In genomic region chr22:42816339-42816738, GRCh38 we compare ENCODE assay signal across 14 cellular contexts.
"Had no signal": no experiment of that assay in that cellular context is flagged by ENCODE, and none has a peak within 500 bp of the region (broad histone marks: within the 10 kb centered on the region; RNA-seq: fewer than 3 reads in every experiment).

No MANE protein-coding gene starts in this region.

- H3K27ac ChIP-seq: ascending aorta, colonic mucosa, gastrocnemius medialis, transverse colon had no signal

- ATAC-seq: gastrocnemius medialis; stimulated activated naive B cell treated with anti-CD40 and anti-IgM and Interleukin-4, amounts not matched to agents 10 μg/mL and 1 μg/mL and 100 μg/mL, for 72 hours had no signal

- H3K4me3 Mint-ChIP-seq: activated CD4-positive, alpha-beta memory T cell treated with anti-CD3 and anti-CD28 coated beads, Interleukin-2, amount 10 ng/mL, durations not matched to agents 7 days and 5 days; activated naive CD8-positive, alpha-beta T cell treated with anti-CD3 and anti-CD28 coated beads, Interleukin-2, amount 10 ng/mL, durations not matched to agents 7 days and 5 days; naive B cell; stimulated activated naive B cell treated with anti-CD40 and anti-IgM and Interleukin-4, amounts not matched to agents 10 μg/mL and 1 μg/mL and 100 μg/mL, for 72 hours; T-helper 2 cell treated with Interferon-gamma antibody and Interleukin-4, amounts not matched to agents 5 μg/mL and 100 μg/mL, for 36 hours had no signal

- H3K9me3 ChIP-seq: ascending aorta, colonic mucosa, gastrocnemius medialis, transverse colon had no signal

- DNase-seq: activated CD4-positive, alpha-beta memory T cell treated with anti-CD3 and anti-CD28 coated beads, Interleukin-2, amount 10 ng/mL, durations not matched to agents 7 days and 5 days; activated gamma-delta T cell; activated naive CD8-positive, alpha-beta T cell treated with anti-CD3 and anti-CD28 coated beads, Interleukin-2, amount 10 ng/mL, durations not matched to agents 7 days and 5 days; activated T-cell treated with anti-CD3 and anti-CD28 coated beads, Interleukin-2, amount 50 U/mL, for 48 hours; colonic mucosa; effector CD4-positive, alpha-beta T cell; gastrocnemius medialis; islet precursor cell; naive B cell; stimulated activated CD4-positive, alpha-beta T cell treated with anti-CD3 and anti-CD28 coated beads, Interleukin-1b, Interleukin-23, amount 100 ng/mL, for 48 hours; stimulated activated naive B cell treated with anti-CD40 and anti-IgM and Interleukin-4, amounts not matched to agents 10 μg/mL and 1 μg/mL and 100 μg/mL, for 72 hours; transverse colon had no signal

- H3K4me1 ChIP-seq: ascending aorta, colonic mucosa, gastrocnemius medialis had no signal

- H3K27me3 Mint-ChIP-seq: activated CD4-positive, alpha-beta memory T cell treated with anti-CD3 and anti-CD28 coated beads, Interleukin-2, amount 10 ng/mL, durations not matched to agents 7 days and 5 days; activated naive CD8-positive, alpha-beta T cell treated with anti-CD3 and anti-CD28 coated beads, Interleukin-2, amount 10 ng/mL, durations not matched to agents 7 days and 5 days; naive B cell; stimulated activated naive B cell treated with anti-CD40 and anti-IgM and Interleukin-4, amounts not matched to agents 10 μg/mL and 1 μg/mL and 100 μg/mL, for 72 hours had no signal

- H3K9me3 Mint-ChIP-seq: activated CD4-positive, alpha-beta memory T cell treated with anti-CD3 and anti-CD28 coated beads, Interleukin-2, amount 10 ng/mL, durations not matched to agents 7 days and 5 days; activated naive CD8-positive, alpha-beta T cell treated with anti-CD3 and anti-CD28 coated beads, Interleukin-2, amount 10 ng/mL, durations not matched to agents 7 days and 5 days; naive B cell; stimulated activated naive B cell treated with anti-CD40 and anti-IgM and Interleukin-4, amounts not matched to agents 10 μg/mL and 1 μg/mL and 100 μg/mL, for 72 hours; T-helper 2 cell treated with Interferon-gamma antibody and Interleukin-4, amounts not matched to agents 5 μg/mL and 100 μg/mL, for 36 hours had no signal

- H3K36me3 ChIP-seq: colonic mucosa had no signal

- H3K27me3 ChIP-seq: ascending aorta, colonic mucosa, gastrocnemius medialis, transverse colon had no signal

- H3K27ac Mint-ChIP-seq: activated CD4-positive, alpha-beta memory T cell treated with anti-CD3 and anti-CD28 coated beads, Interleukin-2, amount 10 ng/mL, durations not matched to agents 7 days and 5 days; activated naive CD8-positive, alpha-beta T cell treated with anti-CD3 and anti-CD28 coated beads, Interleukin-2, amount 10 ng/mL, durations not matched to agents 7 days and 5 days; stimulated activated naive B cell treated with anti-CD40 and anti-IgM and Interleukin-4, amounts not matched to agents 10 μg/mL and 1 μg/mL and 100 μg/mL, for 72 hours; T-helper 2 cell treated with Interferon-gamma antibody and Interleukin-4, amounts not matched to agents 5 μg/mL and 100 μg/mL, for 36 hours had no signal

- H3K4me3 ChIP-seq: ascending aorta, colonic mucosa, gastrocnemius medialis, transverse colon had no signal
